ENCODE assay signal across 2 cellular contexts in genomic region chr6:36246511-36247268, GRCh38.
TF ChIP-seq lines count a peak whose summit lies in the region.

No MANE protein-coding gene starts in this region.

TF ChIP-seq in GM23338, 12 proteins besides CTCF, POLR2A, EP300 and RAD21:
- TF ChIP-seq ETS1 (IDR thresholded peaks at IDR 0.05) (no peak), POLR2AphosphoS5 (IDR thresholded peaks at IDR 0.05; ENCODE audit: low read depth) (no peak), REST (IDR thresholded peaks at IDR 0.05; ENCODE audit: unreplicated experiment) (no peak), NANOG (IDR thresholded peaks at IDR 0.05; ENCODE audit: borderline replicate concordance) (no peak), STAT1 (IDR thresholded peaks at IDR 0.05; ENCODE audit: unreplicated experiment) (no peak), ZNF114 (CRISPR knock-in tag; IDR thresholded peaks at IDR 0.05) (no peak), ZNF462 (CRISPR knock-in tag; IDR thresholded peaks at IDR 0.05) (no peak)
TF ChIP-seq in GM23338: peak in this region for 0.

TF ChIP-seq in endothelial cell of umbilical vein, 7 proteins besides CTCF, POLR2A, EP300 and RAD21:
- TF ChIP-seq FOS (IDR thresholded peaks at IDR 0.05; ENCODE audit: borderline replicate concordance, insufficient read depth, low read length) (no peak), POLR2AphosphoS5 (IDR thresholded peaks at IDR 0.05; ENCODE audit: insufficient read depth, low read depth, low read length) (no peak), GATA2 (IDR thresholded peaks at IDR 0.05; ENCODE audit: insufficient read depth, insufficient read length, low read depth, low read length) (no peak), EZH2 (IDR thresholded peaks at IDR 0.05; ENCODE audit: borderline replicate concordance, low read depth, low read length, severe bottlenecking) (no peak), JUN (IDR thresholded peaks at IDR 0.05; ENCODE audit: borderline replicate concordance, insufficient read depth, insufficient read length, low read depth) (no peak), MYC (IDR thresholded peaks at IDR 0.05; ENCODE audit: low read depth, low read length) (no peak), MAX (IDR thresholded peaks at IDR 0.05; ENCODE audit: insufficient read depth, insufficient read length) (no peak)
TF ChIP-seq in endothelial cell of umbilical vein: peak in this region for 0.
